Comparison of ENCODE assay signal across 10 cellular contexts in the genomic region with DNA sequence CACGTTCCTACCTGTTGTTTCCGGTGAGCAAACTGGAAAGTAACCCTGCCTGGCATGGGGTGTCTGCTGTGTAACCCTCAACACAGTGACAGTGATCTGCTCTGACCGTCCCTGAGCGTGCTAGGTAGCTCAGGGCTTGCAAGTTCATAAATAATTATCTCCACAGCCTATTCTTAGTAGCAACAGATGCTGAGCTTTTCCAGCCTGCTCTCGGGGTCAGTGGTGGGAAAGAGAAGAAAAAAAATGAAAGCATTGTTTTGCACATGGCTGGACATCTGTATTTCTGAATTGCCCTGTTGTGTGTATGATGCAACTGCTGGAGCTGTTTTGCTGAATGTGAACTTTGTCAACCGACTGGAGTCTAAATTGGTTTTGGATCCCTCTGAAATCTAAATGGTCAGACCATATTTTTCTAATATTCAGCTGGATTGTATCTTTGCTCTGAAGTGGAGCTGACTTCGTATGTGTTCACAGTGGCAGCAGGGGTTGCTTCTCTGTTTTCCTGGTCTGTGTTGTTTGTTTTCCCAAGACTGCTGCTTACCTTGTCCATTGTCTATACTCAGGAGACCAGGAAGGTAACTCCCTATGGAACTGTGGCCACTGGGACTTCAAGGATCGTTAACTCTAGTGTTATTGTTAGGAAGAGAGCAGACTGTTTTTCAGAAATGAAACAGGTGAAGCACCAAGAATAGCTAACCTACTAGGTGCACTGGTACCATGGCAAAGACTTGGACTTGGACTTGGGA. TPM values are rescaled to one million over a fixed set of nuclear protein-coding genes. Genes with fewer than 3 reads are reported as not detected.
DNase-seq lines count a peak whose midpoint lies in the region; ATAC-seq and TF ChIP-seq lines count a peak whose summit lies in the region.
"Had no signal": no experiment of that assay in that cellular context is flagged by ENCODE, and none has a peak within 500 bp of the region (broad histone marks: within the 10 kb centered on the region; RNA-seq: fewer than 3 reads in every experiment).

No MANE protein-coding gene starts in this region.

- 8 to 16% (median 15%) methylated on average over 8 of the region's 8 CpGs for WGBS in psoas muscle, 3 donors

- H3K27me3 ChIP-seq in SJSA1 (replicated peaks) (no peaks in the 10 kb centered on the region), psoas muscle (ENCODE audit: insufficient read depth in 3 of 3, low read length in 2 of 3) (no peaks in the 10 kb centered on the region), Karpas-422 (ENCODE audit: low read length) (no peaks in the 10 kb centered on the region)

- no peak overlapping the region for H3K27ac Mint-ChIP-seq in stimulated activated memory B cell treated with anti-CD40 and anti-IgM and Interleukin-4, amounts not matched to agents 10 μg/mL and 1 μg/mL and 100 μg/mL, for 72 hours
- H3K27ac Mint-ChIP-seq: activated B cell treated with CpG ODN at 0.5 μM for 24 hours had no signal

- no peak overlapping the region for H3K9ac ChIP-seq in Karpas-422 (ENCODE audit: low read length)

- H3K4me1 Mint-ChIP-seq in stimulated activated memory B cell treated with anti-CD40 and anti-IgM and Interleukin-4, amounts not matched to agents 10 μg/mL and 1 μg/mL and 100 μg/mL, for 72 hours = peaks cover 5% of the 10 kb centered on the region

- H3K4me2 ChIP-seq in Karpas-422 (ENCODE audit: low read depth, low read length, poor library complexity, severe bottlenecking) = no peak overlapping the region

- H3K36me3 Mint-ChIP-seq in stimulated activated memory B cell treated with anti-CD40 and anti-IgM and Interleukin-4, amounts not matched to agents 10 μg/mL and 1 μg/mL and 100 μg/mL, for 72 hours = peaks cover 5% of the 10 kb centered on the region

- H3K4me3 ChIP-seq in SJSA1 (no peak overlapping the region), psoas muscle (peak overlapping the region; percentile 6), Karpas-422 (ENCODE audit: low read length) (no peak overlapping the region)
- H3K4me3 ChIP-seq: lung had no signal

- no peaks in the 10 kb centered on the region for H4K20me1 ChIP-seq in Karpas-422 (ENCODE audit: insufficient read depth, low read depth, low read length)

- no peaks in the 10 kb centered on the region for H3K9me3 ChIP-seq in SJSA1 (replicated peaks)
- H3K9me3 ChIP-seq in psoas muscle = no peaks in the 10 kb centered on the region
- H3K9me3 ChIP-seq in Karpas-422 (ENCODE audit: low read length) = no peaks in the 10 kb centered on the region

- H3K36me3 ChIP-seq in SJSA1 (no peaks in the 10 kb centered on the region), psoas muscle (ENCODE audit: insufficient read depth in 1 of 2, low read depth in 1 of 2) (no peaks in the 10 kb centered on the region), Karpas-422 (ENCODE audit: insufficient read depth, low read length) (no peaks in the 10 kb centered on the region)

- H3K4me3 Mint-ChIP-seq in stimulated activated memory B cell treated with anti-CD40 and anti-IgM and Interleukin-4, amounts not matched to agents 10 μg/mL and 1 μg/mL and 100 μg/mL, for 72 hours = no peak overlapping the region
- H3K4me3 Mint-ChIP-seq: activated B cell treated with CpG ODN at 0.5 μM for 24 hours had no signal

- DNase-seq in DMS53 treated with DMSO at 0.1 percent for 48 hours (lab: John Stamatoyannopoulos, UW; ENCODE audit: unreplicated experiment) (peak; percentile 85), SJSA1 (ENCODE audit: low read depth in 1 of 2, low spot score in 2 of 2) (no peak), head of caudate nucleus (peak in 29 of 42 donors; percentile 3 to 78 (median 45)), psoas muscle (no peak), SIG-M5 (lab: John Stamatoyannopoulos, UW) (no peak), Karpas-422 (no peak)
- DNase-seq: activated B cell treated with CpG ODN at 0.5 μM for 24 hours had no signal

- H3K79me2 ChIP-seq in Karpas-422 (ENCODE audit: low read length) = no peaks in the 10 kb centered on the region

- H3K27me3 Mint-ChIP-seq in stimulated activated memory B cell treated with anti-CD40 and anti-IgM and Interleukin-4, amounts not matched to agents 10 μg/mL and 1 μg/mL and 100 μg/mL, for 72 hours = peaks cover 11% of the 10 kb centered on the region
- H3K27me3 Mint-ChIP-seq: activated B cell treated with CpG ODN at 0.5 μM for 24 hours had no signal

- intact Hi-C loops in head of caudate nucleus (cut with DNase I) (no loop called here), psoas muscle (cut with DNase I) (loop anchor here in 1 of 2 donors (10.0 kb wide), 1 partner anchor 93 kb away; no protein-coding TSS in a partner anchor)

- ATAC-seq in psoas muscle (peak; percentile 61 to 75 (median 71)), HG03097 (IDR thresholded peaks at IDR 0.05; ENCODE audit: low FRiP score, unreplicated experiment) (no peak)
- ATAC-seq in stimulated activated memory B cell treated with anti-CD40 and anti-IgM and Interleukin-4, amounts not matched to agents 10 μg/mL and 1 μg/mL and 100 μg/mL, for 72 hours = no peak

- no peaks in the 10 kb centered on the region for H3K9me2 ChIP-seq in Karpas-422 (replicated peaks; ENCODE audit: insufficient read depth, low read length)

- H3K9me3 Mint-ChIP-seq in stimulated activated memory B cell treated with anti-CD40 and anti-IgM and Interleukin-4, amounts not matched to agents 10 μg/mL and 1 μg/mL and 100 μg/mL, for 72 hours = no peaks in the 10 kb centered on the region
- H3K9me3 Mint-ChIP-seq: activated B cell treated with CpG ODN at 0.5 μM for 24 hours had no signal

- no peak overlapping the region for H2AFZ ChIP-seq in Karpas-422 (ENCODE audit: low read length)

- TF ChIP-seq CTCF in psoas muscle (IDR thresholded peaks at IDR 0.05) = no peak

- H3K4me1 ChIP-seq in SJSA1 (replicated peaks) = peaks cover 79% of the 10 kb centered on the region
- H3K4me1 ChIP-seq in psoas muscle = peaks cover 37% of the 10 kb centered on the region
- H3K4me1 ChIP-seq in Karpas-422 (ENCODE audit: low read length) = no peaks in the 10 kb centered on the region

- peak overlapping the region; percentile 0; the same call in 1 of the 2 replicates for H3K27ac ChIP-seq in SJSA1
- peak overlapping the region; percentile 69 for H3K27ac ChIP-seq in psoas muscle
- H3K27ac ChIP-seq in Karpas-422 (ENCODE audit: low read length) = no peak overlapping the region

RNA-seq across cellular contexts. Expression of a gene that starts 27.0 kb away (rescaled TPM):
- total RNA-seq in SJSA1 (2014; rRNA removed; shearing (Covaris generic)) = 3.4 and 7.4 TPM in 2 replicates
- total RNA-seq in psoas muscle = 10 to 100 TPM in 2 of 4 donors, 1 to 10 TPM in 2; 5.1 to 35.4 (median 15.4) TPM
- 1 to 10 TPM in 2 of 3 donors, under 1 TPM in 1; 0.43 to 4.9 (median 1.9) TPM for polyA plus RNA-seq in psoas muscle
- not detected in 2 replicates for total RNA-seq in Karpas-422 (2014; rRNA removed; shearing (Covaris generic); ENCODE audit: low replicate concordance)

Comparison
In these comparisons a context has a peak if more than half of its experiments do, and no peak if none do; other contexts are left out.
1. DNase-seq: peak in DMS53 treated with DMSO at 0.1 percent for 48 hours (single experiment) and head of caudate nucleus (29 of 42); none in SJSA1 (0 of 2), psoas muscle (0 of 2), SIG-M5 (single experiment) and Karpas-422 (single experiment).
2. ATAC-seq: peak in psoas muscle (4 of 4); none in HG03097 (single experiment) and stimulated activated memory B cell treated with anti-CD40 and anti-IgM and Interleukin-4, amounts not matched to agents 10 μg/mL and 1 μg/mL and 100 μg/mL, for 72 hours (single experiment).